ENCODE assay signal across 9 cellular contexts in the genomic region with DNA sequence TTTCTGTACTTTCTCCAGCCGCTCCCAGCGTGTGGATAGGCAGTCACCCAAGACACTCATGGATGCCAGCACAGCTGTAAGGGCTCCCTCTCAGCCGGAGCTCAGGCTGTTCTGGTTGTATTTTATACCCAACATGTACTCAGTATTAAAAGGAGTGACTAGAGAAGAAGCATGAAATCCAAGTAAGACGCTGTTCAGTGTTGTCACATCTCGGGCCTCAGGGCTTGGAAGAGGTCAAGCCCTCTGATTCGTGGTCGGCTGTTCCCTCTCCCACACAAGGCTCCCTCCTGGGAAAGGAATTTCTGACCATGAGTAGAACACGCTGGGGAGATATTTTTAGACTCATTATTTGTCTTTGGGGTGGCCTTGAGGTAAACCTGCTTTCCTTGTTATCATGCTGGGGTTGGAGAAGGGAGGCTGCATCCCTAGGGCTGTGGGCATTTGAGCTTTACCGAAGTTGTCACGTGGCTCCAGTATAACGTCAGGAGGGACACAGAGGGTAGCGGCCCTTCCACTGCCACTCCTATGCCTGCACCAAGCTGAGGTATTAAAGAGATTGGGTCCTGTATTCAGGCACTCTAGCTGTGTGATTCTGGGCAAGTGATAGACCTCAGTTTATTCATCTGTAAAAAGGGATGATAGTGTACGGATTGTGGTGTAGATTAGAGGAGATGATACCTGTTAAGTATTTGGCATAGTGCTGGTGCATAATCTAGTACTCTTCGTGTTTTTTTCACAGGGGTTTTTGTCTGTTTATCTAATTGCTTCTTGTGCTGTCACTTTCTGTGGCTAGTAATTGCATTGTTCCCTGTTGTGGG. TPM values are rescaled to one million over a fixed set of nuclear protein-coding genes. Genes with fewer than 3 reads are reported as not detected.
DNase-seq lines count a peak whose midpoint lies in the region; ATAC-seq, FAIRE-seq and TF ChIP-seq lines count a peak whose summit lies in the region.
"Had no signal": no experiment of that assay in that cellular context is flagged by ENCODE, and none has a peak within 500 bp of the region (broad histone marks: within the 10 kb centered on the region; RNA-seq: fewer than 3 reads in every experiment).

No MANE protein-coding gene starts in this region.

- TF ChIP-seq POLR2A in stomach (IDR thresholded peaks at IDR 0.05), result no peak

- ATAC-seq in left cardiac atrium, result peak; percentile 53 to 64
- no peak for ATAC-seq in GM21367 (IDR thresholded peaks at IDR 0.05; ENCODE audit: unreplicated experiment)
- ATAC-seq in HG02763 (IDR thresholded peaks at IDR 0.05; ENCODE audit: unreplicated experiment), result no peak

- in situ Hi-C loops in SK-MEL-5 (cut with HindIII; ENCODE audit: low pct_unique_long_range_greater_than_20kb, low sequenced_read_pairs), result no loop called here

- 23 to 48% (median 27%) methylated on average over 14 of the region's 14 CpGs for whole genome bisulfite sequencing in stomach, 5 donors

- H3K4me1 ChIP-seq in stomach, result peaks cover 38 to 60% (median 43%) of the 10 kb centered on the region in 4 donors

- H3K4me3 ChIP-seq in stomach, result no peak overlapping the region
- H3K4me3 ChIP-seq: spleen had no signal

- H3K9me3 ChIP-seq in stomach, result no peaks in the 10 kb centered on the region
- H3K9me3 ChIP-seq: spleen had no signal

- FAIRE-seq in frontal cortex (lab: Jason Lieb, UNC), result no peak

- intact Hi-C loops in left cardiac atrium (cut with DNase I), result no loop called here
- intact Hi-C loops in stomach (cut with DNase I; ENCODE audit: low total_unique reads), result no loop called here

- DNase-seq in GM04503 (ENCODE audit: low read depth), result peak; percentile 55
- peak; percentile 24 for DNase-seq in SK-MEL-5 (ENCODE audit: low read depth, low spot score)
- no peak for DNase-seq in left cardiac atrium
- peak; percentile 71 for DNase-seq in stomach
- no peak for DNase-seq in frontal cortex (ENCODE audit: low spot score in 2 of 2)
- DNase-seq: spleen, trophoblast cell had no signal

- no peaks in the 10 kb centered on the region for H3K27me3 ChIP-seq in stomach
- H3K27me3 ChIP-seq: spleen had no signal

- no peaks in the 10 kb centered on the region for H3K36me3 ChIP-seq in stomach

- TF ChIP-seq CTCF in stomach (IDR thresholded peaks at IDR 0.05), result no peak

- no peak for TF ChIP-seq EP300 in stomach (IDR thresholded peaks at IDR 0.05)

- peak overlapping the region; percentile 71 to 83 (median 77) for H3K27ac ChIP-seq in stomach
- H3K27ac ChIP-seq: spleen had no signal

RNA-seq across cellular contexts. Expression of a gene that starts 34.1 kb away (rescaled TPM):
- total RNA-seq in SK-MEL-5 (2014; rRNA removed; shearing (Covaris generic)), result 39.2 and 52.1 TPM in 2 replicates
- 60.6 and 84.9 TPM in 2 replicates for polyA plus RNA-seq in SK-MEL-5 (2015; cell fraction: cytosol; rRNA removed)
- 55.2 and 82.1 TPM in 2 replicates for polyA plus RNA-seq in SK-MEL-5 (2015; cell fraction: nucleus; rRNA removed)
- 10 to 100 TPM; 17.2 to 18.4 TPM for total RNA-seq in left cardiac atrium
- total RNA-seq in stomach, result 10 to 100 TPM in 4 of 5 donors, 1 to 10 TPM in 1; 5.8 to 45.2 (median 19.7) TPM
- 10 to 100 TPM in 1 of 3 donors, 1 to 10 TPM in 2; 4.8 to 14.4 (median 6.6) TPM for polyA plus RNA-seq in stomach
- total RNA-seq in frontal cortex, result 3.7 TPM

Comparison
In these comparisons a context has a peak if more than half of its experiments do, and no peak if none do; other contexts are left out.
1. DNase-seq: peak in GM04503 (single experiment), SK-MEL-5 (single experiment) and stomach (single experiment); none in left cardiac atrium (single experiment) and frontal cortex (0 of 2).
2. ATAC-seq: peak in left cardiac atrium (2 of 2); none in GM21367 (single experiment) and HG02763 (single experiment).